9 cellular contexts compared by ENCODE assay signal in the genomic region with DNA sequence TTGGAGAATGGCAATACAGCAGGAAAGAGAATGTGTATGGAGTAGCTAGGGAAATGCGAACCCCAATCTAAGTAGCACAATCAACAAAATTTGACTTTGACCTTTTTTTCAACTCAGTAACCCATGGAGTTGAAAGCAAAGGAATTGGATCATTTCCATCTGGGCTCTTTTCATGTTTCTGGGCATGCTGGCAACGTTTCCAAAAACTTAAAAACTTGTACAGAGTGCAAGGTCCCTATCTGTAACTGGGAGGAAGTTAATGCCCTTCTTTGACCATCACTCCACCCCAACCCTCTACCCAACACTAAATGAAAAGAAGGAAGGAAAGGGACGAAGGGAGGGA. TPM values are rescaled to one million over a fixed set of nuclear protein-coding genes. Genes with fewer than 3 reads are reported as not detected.
DNase-seq lines count a peak whose midpoint lies in the region; ATAC-seq and TF ChIP-seq lines count a peak whose summit lies in the region.
"Had no signal": no experiment of that assay in that cellular context is flagged by ENCODE, and none has a peak within 500 bp of the region (broad histone marks: within the 10 kb centered on the region; RNA-seq: fewer than 3 reads in every experiment).

No MANE protein-coding gene starts in this region.

- no peak overlapping the region for H3K4me2 ChIP-seq in GM23248 (ENCODE audit: unreplicated experiment)

- peak overlapping the region; percentile 90 for H3K9ac ChIP-seq in GM23248

- TF ChIP-seq CTCF in 22Rv1 (IDR thresholded peaks at IDR 0.05), result no peak

- peaks cover 24% of the 10 kb centered on the region for H3K4me1 Mint-ChIP-seq in activated T-helper 1 cell treated with anti-CD3 and anti-CD28 coated beads, Interleukin-12 subunit alpha, Interleukin-12 subunit beta, Interleukin-2, Interleukin-4 antibody, amounts not matched to agents 30 ng/mL and 10 ng/mL and 1 ng/mL, durations not matched to agents 14 hours and 24 hours and 36 hours (ENCODE audit: low read depth)
- peaks cover 6 to 26% (median 15%) of the 10 kb centered on the region in 4 donors for H3K4me1 Mint-ChIP-seq in naive thymus-derived CD8-positive, alpha-beta T cell

- H3K4me1 ChIP-seq in GM23248 (ENCODE audit: insufficient read depth), result peaks cover 12% of the 10 kb centered on the region; the same call in 1 of the 2 replicates

- H2AFZ ChIP-seq in GM23248, result peak overlapping the region; percentile 82

- no peaks in the 10 kb centered on the region for H3K36me3 Mint-ChIP-seq in activated T-helper 1 cell treated with anti-CD3 and anti-CD28 coated beads, Interleukin-12 subunit alpha, Interleukin-12 subunit beta, Interleukin-2, Interleukin-4 antibody, amounts not matched to agents 30 ng/mL and 10 ng/mL and 1 ng/mL, durations not matched to agents 14 hours and 24 hours and 36 hours (ENCODE audit: low read depth)
- H3K36me3 Mint-ChIP-seq in naive thymus-derived CD8-positive, alpha-beta T cell, result peaks cover 0 to 3% (median 0%) of the 10 kb centered on the region in 3 donors

- H3F3A ChIP-seq in GM23248 (ENCODE audit: insufficient read depth), result peaks cover 6% of the 10 kb centered on the region; the same call in 1 of the 2 replicates

- H3K79me2 ChIP-seq in GM23248 (ENCODE audit: insufficient read depth), result peaks cover 35% of the 10 kb centered on the region

- no peak for DNase-seq in GM23248
- DNase-seq in activated T-helper 1 cell treated with anti-CD3 and anti-CD28 coated beads, Interleukin-12 subunit alpha, Interleukin-12 subunit beta, Interleukin-2, Interleukin-4 antibody, amounts not matched to agents 30 ng/mL and 10 ng/mL and 1 ng/mL, durations not matched to agents 14 hours and 24 hours and 36 hours (ENCODE audit: low spot score), result no peak
- no peak for DNase-seq in naive thymus-derived CD8-positive, alpha-beta T cell
- no peak for DNase-seq in stimulated activated CD4-positive, alpha-beta T cell treated with anti-CD3 and anti-CD28 coated beads, Interleukin-4, amount 100 ng/mL, for 4 hours
- DNase-seq in activated effector memory CD4-positive, alpha-beta T cell treated with Interleukin-2 at 50 U/mL for 16 hours, result no peak
- DNase-seq in NCI-H524 treated with DMSO at 0.1 percent for 48 hours (lab: John Stamatoyannopoulos, UW), result no peak

- no peaks in the 10 kb centered on the region for H4K20me1 ChIP-seq in GM23248 (ENCODE audit: insufficient read depth)

- peak overlapping the region; percentile 84 for H3K27ac ChIP-seq in 22Rv1
- peak overlapping the region; percentile 88 for H3K27ac ChIP-seq in GM23248

- H3K9me2 ChIP-seq in GM23248 (ENCODE audit: insufficient read depth), result no peaks in the 10 kb centered on the region

- in situ Hi-C loops in GM23248 (cut with MboI), result no loop called here

- no peaks in the 10 kb centered on the region for H3K27me3 ChIP-seq in GM23248 (replicated peaks; ENCODE audit: insufficient read depth)

- H3K27ac Mint-ChIP-seq in activated T-helper 1 cell treated with anti-CD3 and anti-CD28 coated beads, Interleukin-12 subunit alpha, Interleukin-12 subunit beta, Interleukin-2, Interleukin-4 antibody, amounts not matched to agents 30 ng/mL and 10 ng/mL and 1 ng/mL, durations not matched to agents 14 hours and 24 hours and 36 hours, result peak overlapping the region; percentile 67
- peak overlapping the region in 9 of 10 donors; percentile 56 to 97 (median 95) for H3K27ac Mint-ChIP-seq in naive thymus-derived CD8-positive, alpha-beta T cell

- WGBS in GM23248 (ENCODE audit: low coverage in 1 of 2, low lambda C conversion rate in 2 of 2, missing lambda C conversion rate in 2 of 2), 2 experiments, result 55 to 56% methylated on average over 3 of the region's 3 CpGs

- peak overlapping the region; percentile 53 for H3K4me3 Mint-ChIP-seq in activated T-helper 1 cell treated with anti-CD3 and anti-CD28 coated beads, Interleukin-12 subunit alpha, Interleukin-12 subunit beta, Interleukin-2, Interleukin-4 antibody, amounts not matched to agents 30 ng/mL and 10 ng/mL and 1 ng/mL, durations not matched to agents 14 hours and 24 hours and 36 hours
- peak overlapping the region; percentile 15 to 93 (median 88) for H3K4me3 Mint-ChIP-seq in naive thymus-derived CD8-positive, alpha-beta T cell

- H3K36me3 ChIP-seq in GM23248 (ENCODE audit: low read depth), result 0 out of 2 replicates have a peak, but pooled peaks cover 3% of the 10 kb centered on the region

- ATAC-seq in naive thymus-derived CD8-positive, alpha-beta T cell, result no peak
- no peak for ATAC-seq in GM21528 (IDR thresholded peaks at IDR 0.05; ENCODE audit: low FRiP score, unreplicated experiment)
- ATAC-seq: stimulated activated naive CD8-positive, alpha-beta T cell treated with anti-CD3 and anti-CD28 coated beads, Interleukin-15, amount 100 ng/mL, for 72 hours had no signal

- POLR2A ChIA-PET in naive thymus-derived CD8-positive, alpha-beta T cell (lab: Charles Lee), result no interaction called here

- H3K27me3 Mint-ChIP-seq in activated T-helper 1 cell treated with anti-CD3 and anti-CD28 coated beads, Interleukin-12 subunit alpha, Interleukin-12 subunit beta, Interleukin-2, Interleukin-4 antibody, amounts not matched to agents 30 ng/mL and 10 ng/mL and 1 ng/mL, durations not matched to agents 14 hours and 24 hours and 36 hours (ENCODE audit: insufficient read depth), result no peaks in the 10 kb centered on the region
- no peaks in the 10 kb centered on the region for H3K27me3 Mint-ChIP-seq in naive thymus-derived CD8-positive, alpha-beta T cell
- H3K27me3 Mint-ChIP-seq: stimulated activated naive CD8-positive, alpha-beta T cell treated with anti-CD3 and anti-CD28 coated beads, Interleukin-15, amount 100 ng/mL, for 72 hours had no signal

- H3K9me3 ChIP-seq in GM23248 (ENCODE audit: low read depth), result no peaks in the 10 kb centered on the region

- H3K9me3 Mint-ChIP-seq in activated T-helper 1 cell treated with anti-CD3 and anti-CD28 coated beads, Interleukin-12 subunit alpha, Interleukin-12 subunit beta, Interleukin-2, Interleukin-4 antibody, amounts not matched to agents 30 ng/mL and 10 ng/mL and 1 ng/mL, durations not matched to agents 14 hours and 24 hours and 36 hours, result peaks cover 5% of the 10 kb centered on the region
- no peaks in the 10 kb centered on the region for H3K9me3 Mint-ChIP-seq in naive thymus-derived CD8-positive, alpha-beta T cell
- H3K9me3 Mint-ChIP-seq: stimulated activated naive CD8-positive, alpha-beta T cell treated with anti-CD3 and anti-CD28 coated beads, Interleukin-15, amount 100 ng/mL, for 72 hours had no signal

- H3K4me3 ChIP-seq in GM23248, result 0 out of 2 replicates have a peak overlapping the region, but pooled peaks have one; percentile 94

- intact Hi-C loops in activated T-helper 1 cell treated with anti-CD3 and anti-CD28 coated beads, Interleukin-12 subunit alpha, Interleukin-12 subunit beta, Interleukin-2, Interleukin-4 antibody, amounts not matched to agents 30 ng/mL and 10 ng/mL and 1 ng/mL, durations not matched to agents 14 hours and 24 hours and 36 hours (cut with micrococcal nuclease), result loop anchor here (1.0 to 10.0 kb wide), 9 partner anchors 14 to 1801 kb away; a partner anchor contains a TSS

RNA-seq across cellular contexts. Expression of a gene that starts 1.3 kb away (rescaled TPM):
- total RNA-seq in GM23248 (2014; rRNA removed; shearing (Covaris generic)), result 70.1 and 70.9 TPM in 2 replicates
- 87.0 and 96.3 TPM in 2 replicates for polyA plus RNA-seq in GM23248 (2016; fragmentation: Nextera tagmentation; extraction: Ambion mirVana)
- 21.0 and 21.2 TPM in 2 replicates for total RNA-seq in activated T-helper 1 cell treated with anti-CD3 and anti-CD28 coated beads, Interleukin-12 subunit alpha, Interleukin-12 subunit beta, Interleukin-2, Interleukin-4 antibody, amounts not matched to agents 30 ng/mL and 10 ng/mL and 1 ng/mL, durations not matched to agents 14 hours and 24 hours and 36 hours
- total RNA-seq in naive thymus-derived CD8-positive, alpha-beta T cell, result 10 to 100 TPM; 16.1 to 18.3 TPM
- polyA plus RNA-seq in naive thymus-derived CD8-positive, alpha-beta T cell, result 10 to 100 TPM; 34.1 to 41.7 (median 40.8) TPM
